ENCODE assay signal across 1 cellular context in the genomic region with DNA sequence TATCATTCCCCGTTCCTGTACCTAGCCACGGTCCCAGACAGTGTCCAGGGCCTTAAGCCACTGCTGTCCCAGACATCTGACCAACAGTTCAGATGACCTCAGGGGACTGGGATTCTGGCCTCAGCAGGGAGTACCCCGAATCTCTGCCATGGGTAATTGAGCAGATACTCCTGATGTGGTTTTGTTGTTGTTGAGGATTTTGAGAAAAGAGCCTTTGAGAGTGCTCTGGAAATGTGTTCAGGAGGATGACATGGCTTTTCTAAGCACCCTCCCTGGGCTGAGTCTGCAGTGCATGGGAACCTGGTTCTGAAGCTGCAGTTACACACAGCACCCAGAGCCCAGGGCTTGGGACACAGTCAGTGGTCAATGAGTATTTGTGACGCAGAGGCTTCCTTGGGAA.
TF ChIP-seq lines count a peak whose summit lies in the region.

No MANE protein-coding gene starts in this region.

TF ChIP-seq in HCT116, 20 proteins besides CTCF, POLR2A, EP300 and RAD21 (continued from another document):
- TF ChIP-seq, protein P1, sequence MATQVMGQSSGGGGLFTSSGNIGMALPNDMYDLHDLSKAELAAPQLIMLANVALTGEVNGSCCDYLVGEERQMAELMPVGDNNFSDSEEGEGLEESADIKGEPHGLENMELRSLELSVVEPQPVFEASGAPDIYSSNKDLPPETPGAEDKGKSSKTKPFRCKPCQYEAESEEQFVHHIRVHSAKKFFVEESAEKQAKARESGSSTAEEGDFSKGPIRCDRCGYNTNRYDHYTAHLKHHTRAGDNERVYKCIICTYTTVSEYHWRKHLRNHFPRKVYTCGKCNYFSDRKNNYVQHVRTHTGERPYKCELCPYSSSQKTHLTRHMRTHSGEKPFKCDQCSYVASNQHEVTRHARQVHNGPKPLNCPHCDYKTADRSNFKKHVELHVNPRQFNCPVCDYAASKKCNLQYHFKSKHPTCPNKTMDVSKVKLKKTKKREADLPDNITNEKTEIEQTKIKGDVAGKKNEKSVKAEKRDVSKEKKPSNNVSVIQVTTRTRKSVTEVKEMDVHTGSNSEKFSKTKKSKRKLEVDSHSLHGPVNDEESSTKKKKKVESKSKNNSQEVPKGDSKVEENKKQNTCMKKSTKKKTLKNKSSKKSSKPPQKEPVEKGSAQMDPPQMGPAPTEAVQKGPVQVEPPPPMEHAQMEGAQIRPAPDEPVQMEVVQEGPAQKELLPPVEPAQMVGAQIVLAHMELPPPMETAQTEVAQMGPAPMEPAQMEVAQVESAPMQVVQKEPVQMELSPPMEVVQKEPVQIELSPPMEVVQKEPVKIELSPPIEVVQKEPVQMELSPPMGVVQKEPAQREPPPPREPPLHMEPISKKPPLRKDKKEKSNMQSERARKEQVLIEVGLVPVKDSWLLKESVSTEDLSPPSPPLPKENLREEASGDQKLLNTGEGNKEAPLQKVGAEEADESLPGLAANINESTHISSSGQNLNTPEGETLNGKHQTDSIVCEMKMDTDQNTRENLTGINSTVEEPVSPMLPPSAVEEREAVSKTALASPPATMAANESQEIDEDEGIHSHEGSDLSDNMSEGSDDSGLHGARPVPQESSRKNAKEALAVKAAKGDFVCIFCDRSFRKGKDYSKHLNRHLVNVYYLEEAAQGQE (IDR thresholded peaks at IDR 0.05; ENCODE audit: low read depth), result no peak
- no peak for TF ChIP-seq EZH2 (IDR thresholded peaks at IDR 0.05)
- no peak for TF ChIP-seq EGR1 (IDR thresholded peaks at IDR 0.05; ENCODE audit: low read depth)
- no peak for TF ChIP-seq POLR2AphosphoS5 (IDR thresholded peaks at IDR 0.05; ENCODE audit: low read depth, low read length)
- no peak for TF ChIP-seq SRF (IDR thresholded peaks at IDR 0.05; ENCODE audit: low read depth)
- TF ChIP-seq FOSL1 (IDR thresholded peaks at IDR 0.05; ENCODE audit: low read depth), result no peak
- TF ChIP-seq, protein P2, sequence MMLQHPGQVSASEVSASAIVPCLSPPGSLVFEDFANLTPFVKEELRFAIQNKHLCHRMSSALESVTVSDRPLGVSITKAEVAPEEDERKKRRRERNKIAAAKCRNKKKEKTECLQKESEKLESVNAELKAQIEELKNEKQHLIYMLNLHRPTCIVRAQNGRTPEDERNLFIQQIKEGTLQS (IDR thresholded peaks at IDR 0.05), result no peak
- TF ChIP-seq JUND (IDR thresholded peaks at IDR 0.05), result no peak
